Comparison of ENCODE assay signal across 23 cellular contexts in genomic region chr6:44169886-44170570, GRCh38. TPM values are rescaled to one million over a fixed set of nuclear protein-coding genes. Genes with fewer than 3 reads are reported as not detected.
DNase-seq lines count a peak whose midpoint lies in the region; ATAC-seq, FAIRE-seq and TF ChIP-seq lines count a peak whose summit lies in the region.
"Had no signal": no experiment of that assay in that cellular context is flagged by ENCODE, and none has a peak within 500 bp of the region (broad histone marks: within the 10 kb centered on the region; RNA-seq: fewer than 3 reads in every experiment).

No MANE protein-coding gene starts in this region.

- TF ChIP-seq RAD21 in K562 (CRISPR knock-in tag; conservative IDR thresholded peaks at IDR 0.05 in 1 of 2, IDR thresholded peaks at IDR 0.05 in 1 of 2): no peak

- intact Hi-C loops in K562 (cut with micrococcal nuclease): no loop called here
- intact Hi-C loops in heart left ventricle (cut with DNase I): loop anchor here in 9 of 10 donors (5.0 to 10.0 kb wide), 4 partner anchors 67 to 167 kb away; partner anchors contain the start of gene SLC35B2 (in 4 of the 9)

- CTCF ChIA-PET in RWPE1 (lab: Yijun Ruan, JAX): interaction anchor here (0.5 kb wide), 1 partner anchor 9 kb away, joined by 4 read pairs; no protein-coding TSS in a partner anchor
- CTCF ChIA-PET in K562 (lab: Yijun Ruan, JAX; ENCODE audit: low intra/inter-chr PET ratio): no interaction called here

- H3K9me1 ChIP-seq in K562 (ENCODE audit: control insufficient read depth, insufficient read depth, low read length): no peaks in the 10 kb centered on the region
- H3K9me1 ChIP-seq in keratinocyte (ENCODE audit: control insufficient read depth, extremely low read depth, insufficient read depth, low read length): no peaks in the 10 kb centered on the region

- dilution Hi-C loops in keratinocyte (cut with MboI; ENCODE audit: extremely low pct_ligation_motif_present, low sequenced_read_pairs): no loop called here

- ATAC-seq in K562: no peak
- no peak for ATAC-seq in heart left ventricle
- no peak for ATAC-seq in HG02885 (IDR thresholded peaks at IDR 0.05; ENCODE audit: poor library complexity, unreplicated experiment)

- H3K4me2 ChIP-seq in K562 (ENCODE audit: insufficient read depth, low read length): peak overlapping the region; percentile 25; the same call in 1 of the 2 replicates
- peak overlapping the region; percentile 37 for H3K4me2 ChIP-seq in keratinocyte (ENCODE audit: control insufficient read depth, extremely low read depth, insufficient read depth, low read depth, low read length)

- no peaks in the 10 kb centered on the region for H3K79me2 ChIP-seq in K562 (ENCODE audit: control insufficient read depth, insufficient read depth, low read length)
- no peaks in the 10 kb centered on the region for H3K79me2 ChIP-seq in keratinocyte (ENCODE audit: control insufficient read depth, insufficient read depth, low read length)

- BruUV-seq in K562 (replicated peaks; lab: Mats Ljungman, UMichigan): no TSS peak

- H3K27me3 ChIP-seq in K562 (ENCODE audit: control insufficient read depth in 2 of 2, insufficient read depth in 2 of 2, low read length in 2 of 2) (peaks cover 0 to 3% of the 10 kb centered on the region in 2 experiments; a peak in 2 of 5 replicates), keratinocyte (ENCODE audit: control insufficient read depth, extremely low read depth, insufficient read depth, low read length) (peaks cover 6% of the 10 kb centered on the region), small intestine (ENCODE audit: control insufficient read depth in 2 of 2, insufficient read depth in 2 of 2, low read length in 2 of 2) (no peaks in the 10 kb centered on the region), heart left ventricle (no peaks in the 10 kb centered on the region)
- H3K27me3 ChIP-seq: BE2C had no signal

- no peak for DNase-seq in RWPE1 (ENCODE audit: low spot score)
- peak in 1 of 4 experiments; percentile 54 for DNase-seq in K562 (ENCODE audit: extremely low read depth in 1 of 4, low spot score in 3 of 4)
- DNase-seq in keratinocyte (ENCODE audit: low read depth, low spot score): no peak
- peak; percentile 42 for DNase-seq in small intestine
- DNase-seq in NCI-H1417 (lab: John Stamatoyannopoulos, UW): no peak
- DNase-seq in heart left ventricle: no peak
- no peak for DNase-seq in activated effector memory CD4-positive, alpha-beta T cell treated with Interleukin-2 at 50 U/mL for 16 hours
- DNase-seq: BE2C; C1 segment of cervical spinal cord; CD4-positive, CD25-positive, alpha-beta regulatory T cell; CD8-positive, alpha-beta memory T cell; COR-L47; GDM1 had no signal

- 14% methylated on average over 10 of the region's 10 CpGs for whole genome bisulfite sequencing in K562 (ENCODE audit: insufficient coverage, low coverage, missing lambda C conversion rate)
- WGBS in small intestine, 3 donors: 57 to 70% (median 59%) methylated on average over 10 of the region's 10 CpGs
- WGBS in heart left ventricle, 4 donors: 78 to 86% (median 81%) methylated on average over 10 of the region's 10 CpGs

- TF ChIP-seq EP300 in K562 (IDR thresholded peaks at IDR 0.05; ENCODE audit: low read length): no peak; the same call in 1 of the 2 replicates

- POLR2A ChIA-PET in RWPE1 (lab: Yijun Ruan, JAX; ENCODE audit: low non-redundant PET): no interaction called here
- POLR2A ChIA-PET in K562 (lab: Yijun Ruan, JAX): interaction anchor here (0.6 to 2.8 kb wide), 11 partner anchors 11 to 514 kb away, joined by 3 to 32 read pairs (median 4); partner anchors contain the start of gene HSP90AB1

- H3K9me3 ChIP-seq in K562 (replicated peaks; ENCODE audit: control insufficient read depth, insufficient read depth, low read depth, low read length) (no peaks in the 10 kb centered on the region), keratinocyte (ENCODE audit: control insufficient read depth, low read depth, low read length) (no peaks in the 10 kb centered on the region), small intestine (ENCODE audit: control insufficient read depth, low read depth) (no peaks in the 10 kb centered on the region), heart left ventricle (no peaks in the 10 kb centered on the region)
- H3K9me3 ChIP-seq: BE2C, HAP-1 had no signal

- TF ChIP-seq POLR2A in K562 (conservative IDR thresholded peaks at IDR 0.05) (no peak), heart left ventricle (IDR thresholded peaks at IDR 0.05) (no peak)

- FAIRE-seq in K562 (lab: Jason Lieb, UNC) (no peak), keratinocyte (lab: Jason Lieb, UNC) (no peak), small intestine (lab: Jason Lieb, UNC) (no peak)
- FAIRE-seq: D721Med, GM12892, GM18507 had no signal

- TF ChIP-seq CTCF in RWPE1 (conservative IDR thresholded peaks at IDR 0.05; ENCODE audit: low read depth): no peak
- no peak for TF ChIP-seq CTCF in K562 (IDR thresholded peaks at IDR 0.05 in 2 of 3, conservative IDR thresholded peaks at IDR 0.05 in 1 of 3; ENCODE audit: insufficient read depth in 2 of 3, low read depth in 1 of 3, low read length in 3 of 3)
- TF ChIP-seq CTCF in keratinocyte (optimal IDR thresholded peaks at IDR 0.05 in 1 of 3, IDR thresholded peaks at IDR 0.05 in 1 of 3, conservative IDR thresholded peaks at IDR 0.05 in 1 of 3; ENCODE audit: extremely low read depth in 1 of 3, insufficient read depth in 2 of 3, low read length in 3 of 3): no peak
- no peak for TF ChIP-seq CTCF in heart left ventricle (IDR thresholded peaks at IDR 0.05)

- H3K4me1 ChIP-seq in K562 (replicated peaks in 1 of 2; ENCODE audit: control insufficient read depth in 2 of 2, insufficient read depth in 2 of 2, low read length in 2 of 2) (peaks cover 7 to 23% of the 10 kb centered on the region in 2 experiments; a peak in 4 of 5 replicates), keratinocyte (ENCODE audit: control insufficient read depth, extremely low read depth, insufficient read depth, low read length) (peaks cover 16% of the 10 kb centered on the region), small intestine (ENCODE audit: control insufficient read depth in 2 of 2, insufficient read depth in 1 of 2, low read depth in 1 of 2, low read length in 1 of 2) (no peaks in the 10 kb centered on the region), heart left ventricle (peaks cover 0 to 8% (median 6%) of the 10 kb centered on the region in 12 donors)
- H3K4me1 ChIP-seq: BE2C, HAP-1 had no signal

- H4K20me1 ChIP-seq in K562 (replicated peaks; ENCODE audit: control insufficient read depth, insufficient read depth, low read length): no peaks in the 10 kb centered on the region
- no peaks in the 10 kb centered on the region for H4K20me1 ChIP-seq in keratinocyte (ENCODE audit: control insufficient read depth, extremely low read depth, insufficient read depth, low read length)

- H3K27ac ChIP-seq in RWPE1 (peak overlapping the region; percentile 61), K562 (ENCODE audit: extremely low read depth, low read depth, low read length) (no peak overlapping the region), keratinocyte (ENCODE audit: control insufficient read depth, insufficient read depth, low read length) (no peak overlapping the region), small intestine (ENCODE audit: low read depth in 1 of 2, low read length in 1 of 2) (no peak overlapping the region), heart left ventricle (no peak overlapping the region)
- H3K27ac ChIP-seq: GM23248 had no signal

- in situ Hi-C loops in K562 (cut with MboI): loop anchor here (5.0 kb wide), 1 partner anchor 67 kb away; no protein-coding TSS in a partner anchor

- H3K9ac ChIP-seq in K562 (ENCODE audit: insufficient read depth in 1 of 2, low read depth in 2 of 2, low read length in 2 of 2) (no peak overlapping the region), keratinocyte (ENCODE audit: control insufficient read depth, extremely low read depth, insufficient read depth, low read length) (no peak overlapping the region)
- H3K9ac ChIP-seq: GM23248 had no signal

- H2AFZ ChIP-seq in K562 (ENCODE audit: low read depth, low read length) (no peak overlapping the region), keratinocyte (ENCODE audit: control insufficient read depth, low read length) (no peak overlapping the region)
- H2AFZ ChIP-seq: GM23248 had no signal

- H3K36me3 ChIP-seq in K562 (ENCODE audit: control insufficient read depth, insufficient read depth, low read length) (no peaks in the 10 kb centered on the region), keratinocyte (ENCODE audit: control insufficient read depth in 2 of 2, extremely low read depth in 1 of 2, insufficient read depth in 2 of 2, low read length in 2 of 2) (no peaks in the 10 kb centered on the region), small intestine (ENCODE audit: control insufficient read depth in 2 of 2, insufficient read depth in 2 of 2, low read length in 2 of 2) (no peaks in the 10 kb centered on the region), heart left ventricle (no peaks in the 10 kb centered on the region)
- H3K36me3 ChIP-seq: BE2C, HAP-1 had no signal

- H3K4me3 ChIP-seq in K562: no peak overlapping the region
- no peak overlapping the region for H3K4me3 ChIP-seq in keratinocyte (ENCODE audit: control insufficient read depth in 2 of 3, extremely low read depth in 1 of 3, insufficient read depth in 2 of 3, low read depth in 1 of 3, low read length in 3 of 3)
- H3K4me3 ChIP-seq in small intestine (ENCODE audit: low read depth in 1 of 2, low read length in 2 of 2): no peak overlapping the region
- H3K4me3 ChIP-seq in heart left ventricle: no peak overlapping the region
- H3K4me3 ChIP-seq: GM23248, HAP-1 had no signal

RNA-seq across cellular contexts. Expression of gene CAPN11, which starts 11.4 kb away (rescaled TPM):
- total RNA-seq in K562 (2011; cell fraction: chromatin; rRNA removed; ENCODE audit: low replicate concordance): 2.2 and 4.6 TPM in 2 replicates
- total RNA-seq in K562 (2011; cell fraction: nucleolus; rRNA removed): 1.8 and 2.5 TPM in 2 replicates
- 1.6 and 1.9 TPM in 2 replicates for total RNA-seq in K562 (2011; cell fraction: nucleoplasm; rRNA removed)
- total RNA-seq in K562 (2014; rRNA removed) (0.20 and 0.41 TPM in 2 replicates), K562 (2014; rRNA removed; fragmentation: Illumina TruSeq; extraction: Trizol) (0.13 and 0.18 TPM in 2 replicates), K562 (2015; rRNA removed; fragmentation: Illumina TruSeq; extraction: Trizol) (0.07 and 0.11 TPM in 2 replicates), K562 (2021) (0.07 and 0.18 TPM in 2 replicates), heart left ventricle (1 to 10 TPM in 2 of 9 donors, under 1 TPM in 4, not detected in 3; 0.23 to 1.8 (median 0.44) TPM)
- polyA plus RNA-seq in K562 (2011; rRNA removed) (0.30 and 0.46 TPM in 2 replicates), K562 (2014; fragmentation: Illumina TruSeq; extraction: Trizol) (0.15 and 0.19 TPM in 2 replicates), K562 (2014; fragmentation: Nextera tagmentation; extraction: Ambion mirVana) (under 1 TPM in 1 of 2 experiments, not detected in 1; 0.03 TPM), K562 (2014; rRNA removed) (0.04 and 0.61 TPM in 2 replicates), keratinocyte (0.04 TPM in 1 of 3 replicates, not detected in the others), small intestine (under 1 TPM in 1 of 3 donors, not detected in 2; 0.18 TPM), heart left ventricle (under 1 TPM; 0.08 to 0.35 TPM)
- polyA plus RNA-seq in K562 (2011; cell fraction: cytosol; rRNA removed): 0.15 and 0.57 TPM in 2 replicates
- 3.4 and 5.7 TPM in 2 replicates for polyA plus RNA-seq in K562 (2011; cell fraction: nucleus; rRNA removed)
- polyA plus RNA-seq in K562 (2012): 0.35 and 1.5 TPM in 2 replicates
- polyA minus RNA-seq in K562 (2011; rRNA and poly(A)+ RNA removed): 0.24 and 0.25 TPM in 2 replicates
- 0.48 TPM in 1 of 2 replicates, not detected in the other for polyA minus RNA-seq in K562 (2011; cell fraction: cytosol; rRNA and poly(A)+ RNA removed)
- polyA minus RNA-seq in K562 (2011; cell fraction: nucleus; rRNA and poly(A)+ RNA removed): 0.67 and 0.81 TPM in 2 replicates
- not detected for polyA plus RNA-seq in keratinocyte (2011; ENCODE audit: low read depth)
- not detected in 2 replicates for polyA plus RNA-seq in keratinocyte (2011; cell fraction: cytosol; rRNA removed)
- 0.05 TPM in 1 of 2 replicates, not detected in the other for polyA plus RNA-seq in keratinocyte (2011; cell fraction: nucleus; rRNA removed)
- 0.05 TPM in 1 of 2 replicates, not detected in the other for polyA plus RNA-seq in keratinocyte (2012; ENCODE audit: low replicate concordance)
- polyA minus RNA-seq in keratinocyte: not detected in 3 replicates
- polyA minus RNA-seq in keratinocyte (2011; cell fraction: cytosol; rRNA and poly(A)+ RNA removed): not detected
- not detected in 2 replicates for polyA minus RNA-seq in keratinocyte (2011; cell fraction: nucleus; rRNA and poly(A)+ RNA removed)
- total RNA-seq: A172; CD4-positive, CD25-positive, alpha-beta regulatory T cell; CD8-positive, alpha-beta memory T cell; Daoy; GM23248; H4; HT-29 had no signal
- polyA plus RNA-seq: CD4-positive, CD25-positive, alpha-beta regulatory T cell; CD8-positive, alpha-beta memory T cell; GM23248 had no signal

RNA-seq across cellular contexts. Expression of gene TMEM63B, which starts 42.7 kb away (rescaled TPM):
- 125 and 274 TPM in 2 replicates for total RNA-seq in K562 (2011; cell fraction: chromatin; rRNA removed; ENCODE audit: low replicate concordance)
- total RNA-seq in K562 (2011; cell fraction: nucleolus; rRNA removed): 162 and 166 TPM in 2 replicates
- 160 TPM in 2 replicates for total RNA-seq in K562 (2011; cell fraction: nucleoplasm; rRNA removed)
- total RNA-seq in K562 (2014; rRNA removed): 12.6 and 22.5 TPM in 2 replicates
- total RNA-seq in K562 (2014; rRNA removed; fragmentation: Illumina TruSeq; extraction: Trizol): 10.8 and 14.4 TPM in 2 replicates
- total RNA-seq in K562 (2015; rRNA removed; fragmentation: Illumina TruSeq; extraction: Trizol): 14.0 and 14.3 TPM in 2 replicates
- total RNA-seq in K562 (2021): 39.2 and 39.4 TPM in 2 replicates
- polyA plus RNA-seq in K562 (2011; rRNA removed): 37.0 and 59.6 TPM in 2 replicates
- 69.9 and 86.4 TPM in 2 replicates for polyA plus RNA-seq in K562 (2011; cell fraction: cytosol; rRNA removed)
- polyA plus RNA-seq in K562 (2011; cell fraction: nucleus; rRNA removed): 128 and 148 TPM in 2 replicates
- polyA plus RNA-seq in K562 (2012): 27.9 and 28.7 TPM in 2 replicates
- 32.5 and 35.7 TPM in 2 replicates for polyA plus RNA-seq in K562 (2014; fragmentation: Illumina TruSeq; extraction: Trizol)
- under 1 TPM; 0.14 to 0.17 TPM for polyA plus RNA-seq in K562 (2014; fragmentation: Nextera tagmentation; extraction: Ambion mirVana)
- polyA plus RNA-seq in K562 (2014; rRNA removed): 26.8 and 31.0 TPM in 2 replicates
- 52.7 and 68.9 TPM in 2 replicates for polyA minus RNA-seq in K562 (2011; rRNA and poly(A)+ RNA removed)
- polyA minus RNA-seq in K562 (2011; cell fraction: cytosol; rRNA and poly(A)+ RNA removed): 35.2 and 46.9 TPM in 2 replicates
- 25.6 and 33.4 TPM in 2 replicates for polyA minus RNA-seq in K562 (2011; cell fraction: nucleus; rRNA and poly(A)+ RNA removed)
- 64.8 to 110 TPM (median 80.8 TPM) in 3 replicates for polyA plus RNA-seq in keratinocyte
- 28.5 TPM for polyA plus RNA-seq in keratinocyte (2011; ENCODE audit: low read depth)
- 66.2 and 76.7 TPM in 2 replicates for polyA plus RNA-seq in keratinocyte (2011; cell fraction: cytosol; rRNA removed)
- 203 and 247 TPM in 2 replicates for polyA plus RNA-seq in keratinocyte (2011; cell fraction: nucleus; rRNA removed)
- polyA plus RNA-seq in keratinocyte (2012; ENCODE audit: low replicate concordance): 54.7 and 68.7 TPM in 2 replicates
- polyA minus RNA-seq in keratinocyte: 151 to 266 TPM (median 170 TPM) in 3 replicates
- polyA minus RNA-seq in keratinocyte (2011; cell fraction: cytosol; rRNA and poly(A)+ RNA removed): 121 TPM
- 107 and 122 TPM in 2 replicates for polyA minus RNA-seq in keratinocyte (2011; cell fraction: nucleus; rRNA and poly(A)+ RNA removed)
- polyA plus RNA-seq in small intestine: 10 to 100 TPM; 13.2 to 31.8 (median 19.5) TPM
- 10 to 100 TPM; 36.2 to 52.9 (median 43.0) TPM for total RNA-seq in heart left ventricle
- polyA plus RNA-seq in heart left ventricle: 10 to 100 TPM; 26.2 to 37.0 TPM

RNA-seq across cellular contexts. Expression of gene MRPL14, which starts 42.8 kb away (rescaled TPM):
- total RNA-seq in K562 (2011; cell fraction: chromatin; rRNA removed; ENCODE audit: low replicate concordance): 39.2 and 66.5 TPM in 2 replicates
- total RNA-seq in K562 (2011; cell fraction: nucleolus; rRNA removed): 54.2 and 60.8 TPM in 2 replicates
- total RNA-seq in K562 (2011; cell fraction: nucleoplasm; rRNA removed): 55.7 and 67.6 TPM in 2 replicates
- total RNA-seq in K562 (2014; rRNA removed): 166 and 199 TPM in 2 replicates
- 97.5 and 126 TPM in 2 replicates for total RNA-seq in K562 (2014; rRNA removed; fragmentation: Illumina TruSeq; extraction: Trizol)
- total RNA-seq in K562 (2015; rRNA removed; fragmentation: Illumina TruSeq; extraction: Trizol): 130 and 136 TPM in 2 replicates
- total RNA-seq in K562 (2021): 143 and 149 TPM in 2 replicates
- 145 and 165 TPM in 2 replicates for polyA plus RNA-seq in K562 (2011; rRNA removed)
- polyA plus RNA-seq in K562 (2011; cell fraction: cytosol; rRNA removed): 149 and 217 TPM in 2 replicates
- polyA plus RNA-seq in K562 (2011; cell fraction: nucleus; rRNA removed): 68.7 and 82.6 TPM in 2 replicates
- polyA plus RNA-seq in K562 (2012): 102 and 171 TPM in 2 replicates
- 134 and 163 TPM in 2 replicates for polyA plus RNA-seq in K562 (2014; fragmentation: Illumina TruSeq; extraction: Trizol)
- polyA plus RNA-seq in K562 (2014; fragmentation: Nextera tagmentation; extraction: Ambion mirVana): 100 to 1,000 TPM; 414 to 424 TPM
- polyA plus RNA-seq in K562 (2014; rRNA removed): 195 and 240 TPM in 2 replicates
- polyA minus RNA-seq in K562 (2011; rRNA and poly(A)+ RNA removed): 39.8 and 41.8 TPM in 2 replicates
- polyA minus RNA-seq in K562 (2011; cell fraction: cytosol; rRNA and poly(A)+ RNA removed): 38.6 and 39.1 TPM in 2 replicates
- polyA minus RNA-seq in K562 (2011; cell fraction: nucleus; rRNA and poly(A)+ RNA removed): 15.3 and 25.4 TPM in 2 replicates
- polyA plus RNA-seq in keratinocyte: 103 to 136 TPM (median 133 TPM) in 3 replicates
- 45.9 TPM for polyA plus RNA-seq in keratinocyte (2011; ENCODE audit: low read depth)
- 88.9 and 109 TPM in 2 replicates for polyA plus RNA-seq in keratinocyte (2011; cell fraction: cytosol; rRNA removed)
- 49.1 and 53.5 TPM in 2 replicates for polyA plus RNA-seq in keratinocyte (2011; cell fraction: nucleus; rRNA removed)
- 77.7 and 139 TPM in 2 replicates for polyA plus RNA-seq in keratinocyte (2012; ENCODE audit: low replicate concordance)
- 33.2 to 34.7 TPM (median 34.0 TPM) in 3 replicates for polyA minus RNA-seq in keratinocyte
- 33.4 TPM for polyA minus RNA-seq in keratinocyte (2011; cell fraction: cytosol; rRNA and poly(A)+ RNA removed)
- 12.3 and 12.7 TPM in 2 replicates for polyA minus RNA-seq in keratinocyte (2011; cell fraction: nucleus; rRNA and poly(A)+ RNA removed)
- 100 to 1,000 TPM in 2 of 3 donors, 10 to 100 TPM in 1; 87.1 to 116 (median 105) TPM for polyA plus RNA-seq in small intestine
- total RNA-seq in heart left ventricle: 10 to 100 TPM; 35.3 to 60.2 (median 44.1) TPM
- 10 to 100 TPM; 40.5 to 72.9 TPM for polyA plus RNA-seq in heart left ventricle

RNA-seq across cellular contexts. Expression of gene MYMX, which starts 46.7 kb away (rescaled TPM):
- not detected in 2 replicates for total RNA-seq in K562 (2011; cell fraction: chromatin; rRNA removed; ENCODE audit: low replicate concordance)
- not detected in 2 replicates for total RNA-seq in K562 (2011; cell fraction: nucleolus; rRNA removed)
- not detected in 2 replicates for total RNA-seq in K562 (2011; cell fraction: nucleoplasm; rRNA removed)
- not detected in 2 replicates for total RNA-seq in K562 (2014; rRNA removed)
- total RNA-seq in K562 (2014; rRNA removed; fragmentation: Illumina TruSeq; extraction: Trizol): not detected in 2 replicates
- total RNA-seq in K562 (2015; rRNA removed; fragmentation: Illumina TruSeq; extraction: Trizol): not detected in 2 replicates
- total RNA-seq in K562 (2021): not detected in 2 replicates
- polyA plus RNA-seq in K562 (2011; rRNA removed): 0.12 TPM in 1 of 2 replicates, not detected in the other
- 0.12 TPM in 1 of 2 replicates, not detected in the other for polyA plus RNA-seq in K562 (2011; cell fraction: cytosol; rRNA removed)
- 0.20 TPM in 1 of 2 replicates, not detected in the other for polyA plus RNA-seq in K562 (2011; cell fraction: nucleus; rRNA removed)
- 0.17 and 0.23 TPM in 2 replicates for polyA plus RNA-seq in K562 (2012)
- polyA plus RNA-seq in K562 (2014; fragmentation: Illumina TruSeq; extraction: Trizol): not detected in 2 replicates
- polyA plus RNA-seq in K562 (2014; fragmentation: Nextera tagmentation; extraction: Ambion mirVana): not detected
- polyA plus RNA-seq in K562 (2014; rRNA removed): 0.12 TPM in 1 of 2 replicates, not detected in the other
- not detected in 2 replicates for polyA minus RNA-seq in K562 (2011; rRNA and poly(A)+ RNA removed)
- polyA minus RNA-seq in K562 (2011; cell fraction: cytosol; rRNA and poly(A)+ RNA removed): not detected in 2 replicates
- 0.56 TPM in 1 of 2 replicates, not detected in the other for polyA minus RNA-seq in K562 (2011; cell fraction: nucleus; rRNA and poly(A)+ RNA removed)
- polyA plus RNA-seq in keratinocyte: 0.09 TPM in 1 of 3 replicates, not detected in the others
- polyA plus RNA-seq in keratinocyte (2011; ENCODE audit: low read depth): not detected
- polyA plus RNA-seq in keratinocyte (2011; cell fraction: cytosol; rRNA removed): 0.19 TPM in 1 of 2 replicates, not detected in the other
- polyA plus RNA-seq in keratinocyte (2011; cell fraction: nucleus; rRNA removed): not detected in 2 replicates
- polyA plus RNA-seq in keratinocyte (2012; ENCODE audit: low replicate concordance): not detected in 2 replicates
- not detected in 3 replicates for polyA minus RNA-seq in keratinocyte
- not detected for polyA minus RNA-seq in keratinocyte (2011; cell fraction: cytosol; rRNA and poly(A)+ RNA removed)
- not detected in 2 replicates for polyA minus RNA-seq in keratinocyte (2011; cell fraction: nucleus; rRNA and poly(A)+ RNA removed)
- under 1 TPM in 1 of 3 donors, not detected in 2; 0.98 TPM for polyA plus RNA-seq in small intestine
- total RNA-seq in heart left ventricle: under 1 TPM in 6 of 9 donors, not detected in 3; 0.31 to 0.96 (median 0.68) TPM
- polyA plus RNA-seq in heart left ventricle: under 1 TPM in 1 of 2 donors, not detected in 1; 0.42 TPM
- total RNA-seq: A172; CD4-positive, CD25-positive, alpha-beta regulatory T cell; CD8-positive, alpha-beta memory T cell; Daoy; GM23248; H4; HT-29 had no signal
- polyA plus RNA-seq: CD4-positive, CD25-positive, alpha-beta regulatory T cell; CD8-positive, alpha-beta memory T cell; GM23248 had no signal

RNA-seq across cellular contexts. Expression of gene SLC29A1, which starts 53.4 kb away (rescaled TPM):
- 171 and 379 TPM in 2 replicates for total RNA-seq in K562 (2011; cell fraction: chromatin; rRNA removed; ENCODE audit: low replicate concordance)
- 331 and 348 TPM in 2 replicates for total RNA-seq in K562 (2011; cell fraction: nucleolus; rRNA removed)
- total RNA-seq in K562 (2011; cell fraction: nucleoplasm; rRNA removed): 305 and 360 TPM in 2 replicates
- total RNA-seq in K562 (2014; rRNA removed) (57.7 and 89.5 TPM in 2 replicates), K562 (2014; rRNA removed; fragmentation: Illumina TruSeq; extraction: Trizol) (32.8 and 35.3 TPM in 2 replicates), K562 (2015; rRNA removed; fragmentation: Illumina TruSeq; extraction: Trizol) (43.2 and 44.3 TPM in 2 replicates), K562 (2021) (103 and 107 TPM in 2 replicates), heart left ventricle (100 to 1,000 TPM in 8 of 9 donors, 10 to 100 TPM in 1; 94.9 to 319 (median 136) TPM)
- polyA plus RNA-seq in K562 (2011; rRNA removed) (148 and 204 TPM in 2 replicates), K562 (2014; fragmentation: Illumina TruSeq; extraction: Trizol) (136 and 170 TPM in 2 replicates), K562 (2014; fragmentation: Nextera tagmentation; extraction: Ambion mirVana) (10 to 100 TPM; 18.9 to 42.0 TPM), K562 (2014; rRNA removed) (140 and 147 TPM in 2 replicates), keratinocyte (51.0 to 69.8 TPM (median 55.3 TPM) in 3 replicates), small intestine (10 to 100 TPM in 1 of 3 donors, 1 to 10 TPM in 2; 2.4 to 23.8 (median 3.4) TPM), heart left ventricle (10 to 100 TPM; 48.0 to 77.5 TPM)
- polyA plus RNA-seq in K562 (2011; cell fraction: cytosol; rRNA removed): 291 and 372 TPM in 2 replicates
- 496 and 544 TPM in 2 replicates for polyA plus RNA-seq in K562 (2011; cell fraction: nucleus; rRNA removed)
- 90.3 and 112 TPM in 2 replicates for polyA plus RNA-seq in K562 (2012)
- 119 and 153 TPM in 2 replicates for polyA minus RNA-seq in K562 (2011; rRNA and poly(A)+ RNA removed)
- 67.5 and 84.3 TPM in 2 replicates for polyA minus RNA-seq in K562 (2011; cell fraction: cytosol; rRNA and poly(A)+ RNA removed)
- polyA minus RNA-seq in K562 (2011; cell fraction: nucleus; rRNA and poly(A)+ RNA removed): 71.0 and 95.0 TPM in 2 replicates
- 5.1 TPM for polyA plus RNA-seq in keratinocyte (2011; ENCODE audit: low read depth)
- 29.3 and 31.8 TPM in 2 replicates for polyA plus RNA-seq in keratinocyte (2011; cell fraction: cytosol; rRNA removed)
- 81.3 and 83.5 TPM in 2 replicates for polyA plus RNA-seq in keratinocyte (2011; cell fraction: nucleus; rRNA removed)
- polyA plus RNA-seq in keratinocyte (2012; ENCODE audit: low replicate concordance): 21.2 and 44.8 TPM in 2 replicates
- 78.3 to 107 TPM (median 93.2 TPM) in 3 replicates for polyA minus RNA-seq in keratinocyte
- polyA minus RNA-seq in keratinocyte (2011; cell fraction: cytosol; rRNA and poly(A)+ RNA removed): 54.3 TPM
- 31.4 and 37.5 TPM in 2 replicates for polyA minus RNA-seq in keratinocyte (2011; cell fraction: nucleus; rRNA and poly(A)+ RNA removed)
